ENCODE assay signal across 2 cellular contexts in genomic region chr12:69481133-69481532, GRCh38.
TF ChIP-seq lines count a peak whose summit lies in the region.

No MANE protein-coding gene starts in this region.

TF ChIP-seq in WTC11, 78 proteins besides CTCF, POLR2A, EP300 and RAD21:
- TF ChIP-seq ZNF219 (CRISPR knock-in tag; IDR thresholded peaks at IDR 0.05; ENCODE audit: borderline replicate concordance) (no peak), TCF7 (CRISPR knock-in tag; IDR thresholded peaks at IDR 0.05; ENCODE audit: low read depth) (no peak), TEAD1 (CRISPR knock-in tag; IDR thresholded peaks at IDR 0.05) (no peak), HMGXB4 (CRISPR knock-in tag; IDR thresholded peaks at IDR 0.05) (no peak), TEAD4 (CRISPR knock-in tag; IDR thresholded peaks at IDR 0.05) (no peak), ELF4 (CRISPR knock-in tag; IDR thresholded peaks at IDR 0.05; ENCODE audit: low read depth) (no peak), E2F1 (CRISPR knock-in tag; IDR thresholded peaks at IDR 0.05) (no peak), STAT6 (CRISPR knock-in tag; conservative IDR thresholded peaks at IDR 0.05; ENCODE audit: low read depth) (no peak), NFYB (CRISPR knock-in tag; conservative IDR thresholded peaks at IDR 0.05; ENCODE audit: low read depth) (no peak), E2F5 (CRISPR knock-in tag; IDR thresholded peaks at IDR 0.05) (no peak), ZNF121 (CRISPR knock-in tag; IDR thresholded peaks at IDR 0.05) (no peak), ERG (CRISPR knock-in tag; IDR thresholded peaks at IDR 0.05) (no peak), ZNF138 (CRISPR knock-in tag; conservative IDR thresholded peaks at IDR 0.05) (no peak), ZNF396 (CRISPR knock-in tag; IDR thresholded peaks at IDR 0.05; ENCODE audit: borderline replicate concordance) (no peak), ZBTB21 (CRISPR knock-in tag; IDR thresholded peaks at IDR 0.05; ENCODE audit: borderline replicate concordance) (no peak)
TF ChIP-seq in WTC11: peak in this region for 0.

TF ChIP-seq in HepG2, 621 proteins besides CTCF, POLR2A, EP300 and RAD21:
- peak; percentile 90 for TF ChIP-seq ZNF362 (CRISPR knock-in tag; IDR thresholded peaks at IDR 0.05; ENCODE audit: borderline replicate concordance)
- peak; percentile 22 for TF ChIP-seq TEAD3 (CRISPR knock-in tag; optimal IDR thresholded peaks at IDR 0.05; ENCODE audit: borderline replicate concordance)
- TF ChIP-seq KLF16 (CRISPR knock-in tag; IDR thresholded peaks at IDR 0.05): no peak
- peak; percentile 37; the same call in 1 of the 2 replicates for TF ChIP-seq TFAP4 (IDR thresholded peaks at IDR 0.05; ENCODE audit: borderline replicate concordance, low read depth)
- no peak for TF ChIP-seq TCF12 (IDR thresholded peaks at IDR 0.05)
- TF ChIP-seq TCF12 (CRISPR knock-in tag; IDR thresholded peaks at IDR 0.05): no peak
- TF ChIP-seq MLXIP (CRISPR knock-in tag; IDR thresholded peaks at IDR 0.05; ENCODE audit: borderline replicate concordance): no peak
- peak; percentile 20; the same call in 1 of the 2 replicates for TF ChIP-seq SAP130 (CRISPR knock-in tag; IDR thresholded peaks at IDR 0.05; ENCODE audit: low read depth)
- TF ChIP-seq ZNF772 (CRISPR knock-in tag; IDR thresholded peaks at IDR 0.05): no peak
- TF ChIP-seq HNF4G (IDR thresholded peaks at IDR 0.05; ENCODE audit: borderline replicate concordance, low read depth, low read length): 0 out of 2 replicates have a peak, but pooled peaks have one; percentile 19
- TF ChIP-seq HNF4G (CRISPR knock-in tag; IDR thresholded peaks at IDR 0.05; ENCODE audit: borderline replicate concordance, low read depth): no peak
- peak; percentile 43; the same call in 1 of the 2 replicates for TF ChIP-seq ARID5B (CRISPR knock-in tag; IDR thresholded peaks at IDR 0.05)
- TF ChIP-seq PLSCR1 (CRISPR knock-in tag; IDR thresholded peaks at IDR 0.05; ENCODE audit: borderline replicate concordance): no peak
- TF ChIP-seq FIP1L1 (IDR thresholded peaks at IDR 0.05; ENCODE audit: borderline replicate concordance, insufficient read depth, low read depth, low read length): no peak
- TF ChIP-seq ZNF879 (CRISPR knock-in tag; IDR thresholded peaks at IDR 0.05): no peak
- no peak for TF ChIP-seq NFIC (IDR thresholded peaks at IDR 0.05; ENCODE audit: low read length)
- TF ChIP-seq NCOR1 (IDR thresholded peaks at IDR 0.05; ENCODE audit: borderline replicate concordance, low read length): 0 out of 2 replicates have a peak, but pooled peaks have one; percentile 31
- TF ChIP-seq HOXA3 (CRISPR knock-in tag; IDR thresholded peaks at IDR 0.05): no peak
- no peak for TF ChIP-seq ZSCAN21 (CRISPR knock-in tag; IDR thresholded peaks at IDR 0.05; ENCODE audit: borderline replicate concordance)
- TF ChIP-seq SIX4 (CRISPR knock-in tag; IDR thresholded peaks at IDR 0.05): no peak
- TF ChIP-seq SP5 (CRISPR knock-in tag; IDR thresholded peaks at IDR 0.05; ENCODE audit: borderline replicate concordance, low read depth): no peak
- peak; percentile 36; the same call in 1 of the 2 replicates for TF ChIP-seq ZNF646 (CRISPR knock-in tag; IDR thresholded peaks at IDR 0.05)
- TF ChIP-seq ZNF260 (CRISPR knock-in tag; IDR thresholded peaks at IDR 0.05; ENCODE audit: borderline replicate concordance, low read depth): no peak
- TF ChIP-seq HNF4A (CRISPR knock-in tag; IDR thresholded peaks at IDR 0.05): peak; percentile 59
- no peak for TF ChIP-seq NRL (CRISPR knock-in tag; IDR thresholded peaks at IDR 0.05; ENCODE audit: borderline replicate concordance)
- no peak for TF ChIP-seq ZNF496 (CRISPR knock-in tag; IDR thresholded peaks at IDR 0.05; ENCODE audit: insufficient replicate concordance)
TF ChIP-seq in HepG2: peak in this region for 9.
